Comparison of ENCODE assay signal across 9 cellular contexts in genomic region chr6:32685603-32686002, GRCh38. TPM values are rescaled to one million over a fixed set of nuclear protein-coding genes. Genes with fewer than 3 reads are reported as not detected.
A peak's percentile ranks its signal among the peaks of the same experiment; 100 is the strongest.
DNase-seq lines count a peak whose midpoint lies in the region; ATAC-seq, FAIRE-seq and TF ChIP-seq lines count a peak whose summit lies in the region.
"Had no signal": no experiment of that assay in that cellular context is flagged by ENCODE, and none has a peak within 500 bp of the region (broad histone marks: within the 10 kb centered on the region; RNA-seq: fewer than 3 reads in every experiment).

No MANE protein-coding gene starts in this region.

- H3K27me3 ChIP-seq in SJCRH30, result no peaks in the 10 kb centered on the region

- intact Hi-C loops in activated CD8-positive, alpha-beta T cell treated with anti-CD3 and anti-CD28 coated beads for 36 hours (cut with micrococcal nuclease), result loop anchor here (5.0 kb wide), 1 partner anchor 63 kb away; no protein-coding TSS in a partner anchor

- ATAC-seq in HG03103 (IDR thresholded peaks at IDR 0.05; ENCODE audit: low read depth, unreplicated experiment), result peak; percentile 70
- ATAC-seq in activated CD8-positive, alpha-beta T cell treated with anti-CD3 and anti-CD28 coated beads for 36 hours, result peak; percentile 94

- peaks cover 3% of the 10 kb centered on the region for H3K27me3 Mint-ChIP-seq in activated CD8-positive, alpha-beta T cell treated with anti-CD3 and anti-CD28 coated beads for 36 hours

- no peaks in the 10 kb centered on the region for H3K9me3 Mint-ChIP-seq in activated CD8-positive, alpha-beta T cell treated with anti-CD3 and anti-CD28 coated beads for 36 hours

- DNase-seq in stimulated activated CD4-positive, alpha-beta T cell treated with anti-CD3 and anti-CD28 coated beads, Interleukin-4, amount 100 ng/mL, for 24 hours, result peak; percentile 24
- DNase-seq in stimulated activated CD4-positive, alpha-beta T cell treated with anti-CD3 and anti-CD28 coated beads, Interleukin-4, amount 100 ng/mL, for 1 hour, result no peak
- peak; percentile 34 for DNase-seq in activated CD8-positive, alpha-beta T cell treated with anti-CD3 and anti-CD28 coated beads for 36 hours
- no peak for DNase-seq in caudate nucleus (lab: John Stamatoyannopoulos, UW)
- DNase-seq in pons (ENCODE audit: low spot score), result no peak
- no peak for DNase-seq in SJCRH30
- no peak for DNase-seq in H54 (ENCODE audit: insufficient read length, low spot score)

- H3K36me3 ChIP-seq in SJCRH30, result no peaks in the 10 kb centered on the region
- H3K36me3 ChIP-seq: neutrophil had no signal

- no peak overlapping the region for H3K4me3 ChIP-seq in SJCRH30

- H3K27ac ChIP-seq in caudate nucleus (ENCODE audit: low read depth, low read length) (no peak overlapping the region), SJCRH30 (no peak overlapping the region)
- H3K27ac ChIP-seq: neutrophil had no signal

- H3K4me3 Mint-ChIP-seq in activated CD8-positive, alpha-beta T cell treated with anti-CD3 and anti-CD28 coated beads for 36 hours, result peak overlapping the region; percentile 26

- POLR2A ChIA-PET in activated CD8-positive, alpha-beta T cell treated with anti-CD3 and anti-CD28 coated beads for 36 hours (lab: Charles Lee), result interaction anchor here (1.0 kb wide), 1 partner anchor 183 kb away, joined by 3 read pairs; no protein-coding TSS in a partner anchor

- no peaks in the 10 kb centered on the region for H3K4me1 ChIP-seq in SJCRH30

- peak overlapping the region; percentile 36 for H3K27ac Mint-ChIP-seq in activated CD8-positive, alpha-beta T cell treated with anti-CD3 and anti-CD28 coated beads for 36 hours

- no peaks in the 10 kb centered on the region for H3K9me3 ChIP-seq in SJCRH30 (replicated peaks)
- H3K9me3 ChIP-seq: neutrophil had no signal

- TF ChIP-seq CTCF in activated CD8-positive, alpha-beta T cell treated with anti-CD3 and anti-CD28 coated beads for 36 hours (IDR thresholded peaks at IDR 0.05), result no peak

- no peak for FAIRE-seq in H54 (lab: Jason Lieb, UNC)

- H3K36me3 Mint-ChIP-seq in activated CD8-positive, alpha-beta T cell treated with anti-CD3 and anti-CD28 coated beads for 36 hours (ENCODE audit: low read depth), result no peaks in the 10 kb centered on the region

- CTCF ChIA-PET in activated CD8-positive, alpha-beta T cell treated with anti-CD3 and anti-CD28 coated beads for 36 hours (lab: Charles Lee), result interaction anchor here (1.7 to 2.1 kb wide), 2 partner anchors 15 to 272 kb away, joined by 6 to 7 read pairs; no protein-coding TSS in a partner anchor

- TF ChIP-seq POLR2A in H54 (IDR thresholded peaks at IDR 0.05; ENCODE audit: low read depth, low read length), result no peak

- H3K4me1 Mint-ChIP-seq in activated CD8-positive, alpha-beta T cell treated with anti-CD3 and anti-CD28 coated beads for 36 hours (ENCODE audit: low read depth), result peaks cover 26% of the 10 kb centered on the region

RNA-seq across cellular contexts. Expression of gene HLA-DQB1, which starts 19.1 kb away (rescaled TPM):
- total RNA-seq in activated CD8-positive, alpha-beta T cell treated with anti-CD3 and anti-CD28 coated beads for 36 hours, result 1 to 10 TPM; 5.3 to 6.9 TPM
- not detected in 2 replicates for total RNA-seq in SJCRH30 (2014; rRNA removed; shearing (Covaris generic))

RNA-seq across cellular contexts. Expression of gene HLA-DQA1, which starts 48.4 kb away (rescaled TPM):
- total RNA-seq in activated CD8-positive, alpha-beta T cell treated with anti-CD3 and anti-CD28 coated beads for 36 hours, result 1 to 10 TPM; 3.4 to 3.9 TPM
- not detected in 2 replicates for total RNA-seq in SJCRH30 (2014; rRNA removed; shearing (Covaris generic))

RNA-seq across cellular contexts. Expression of gene HLA-DQA2, which starts 55.6 kb away (rescaled TPM):
- under 1 TPM in 1 of 2 experiments, not detected in 1; 0.18 TPM for total RNA-seq in activated CD8-positive, alpha-beta T cell treated with anti-CD3 and anti-CD28 coated beads for 36 hours
- not detected in 2 replicates for total RNA-seq in SJCRH30 (2014; rRNA removed; shearing (Covaris generic))

Comparison
In these comparisons a context has a peak if more than half of its experiments do, and no peak if none do; other contexts are left out.
1. DNase-seq: peak in stimulated activated CD4-positive, alpha-beta T cell treated with anti-CD3 and anti-CD28 coated beads, Interleukin-4, amount 100 ng/mL, for 24 hours (single experiment) and activated CD8-positive, alpha-beta T cell treated with anti-CD3 and anti-CD28 coated beads for 36 hours (single experiment); none in stimulated activated CD4-positive, alpha-beta T cell treated with anti-CD3 and anti-CD28 coated beads, Interleukin-4, amount 100 ng/mL, for 1 hour (single experiment), caudate nucleus (0 of 61), pons (single experiment), SJCRH30 (0 of 2) and H54 (single experiment).